Comparison of ENCODE assay signal across 8 cellular contexts in genomic region chr11:64744544-64745218, GRCh38. TPM values are rescaled to one million over a fixed set of nuclear protein-coding genes. Genes with fewer than 3 reads are reported as not detected.
DNase-seq lines count a peak whose midpoint lies in the region; ATAC-seq and TF ChIP-seq lines count a peak whose summit lies in the region.

No MANE protein-coding gene starts in this region.

- in situ Hi-C loops in KBM-7 (cut with MboI; ENCODE audit: low pct_unique_long_range_greater_than_20kb, low sequenced_read_pairs): no loop called here

- no peaks in the 10 kb centered on the region for H4K20me1 ChIP-seq in OCI-LY1 (ENCODE audit: insufficient read depth, low read length)

- peak overlapping the region; percentile 94 for H3K4me3 ChIP-seq in CD8-positive, alpha-beta memory T cell (ENCODE audit: low read length)
- H3K4me3 ChIP-seq in OCI-LY1 (ENCODE audit: low read depth, low read length, poor library complexity, severe bottlenecking): peak overlapping the region; percentile 60

- TF ChIP-seq CTCF in OCI-LY1 (IDR thresholded peaks at IDR 0.05; ENCODE audit: low read length) (no peak), neural crest cell (conservative IDR thresholded peaks at IDR 0.05) (no peak)

- H2AFZ ChIP-seq in OCI-LY1 (ENCODE audit: low read length): no peak overlapping the region

- H3K9me3 Mint-ChIP-seq in CD8-positive, alpha-beta memory T cell: no peaks in the 10 kb centered on the region
- no peaks in the 10 kb centered on the region for H3K9me3 Mint-ChIP-seq in neural crest cell

- H3K4me3 Mint-ChIP-seq in CD8-positive, alpha-beta memory T cell: peak overlapping the region; percentile 95 to 99 (median 97)
- H3K4me3 Mint-ChIP-seq in neural crest cell: peak overlapping the region; percentile 82

- no peak for ATAC-seq in GM19324 (IDR thresholded peaks at IDR 0.05; ENCODE audit: low FRiP score, unreplicated experiment)

- peak in 3 of 5 donors; percentile 37 to 68 (median 50) for DNase-seq in CD8-positive, alpha-beta memory T cell
- DNase-seq in effector CD8-positive, alpha-beta T cell (lab: John Stamatoyannopoulos, UW): peak; percentile 53
- DNase-seq in neural crest cell (ENCODE audit: low read depth, low spot score) (no peak), KBM-7 (no peak), NCI-H1694 treated with DMSO at 0.1 percent for 48 hours (lab: John Stamatoyannopoulos, UW) (no peak), NCI-H2081 (lab: John Stamatoyannopoulos, UW) (no peak)

- H3K36me3 ChIP-seq in CD8-positive, alpha-beta memory T cell (ENCODE audit: insufficient read depth, low read length): peaks cover 14% of the 10 kb centered on the region
- no peaks in the 10 kb centered on the region for H3K36me3 ChIP-seq in OCI-LY1 (ENCODE audit: insufficient read depth, low read length)

- peaks cover 31% of the 10 kb centered on the region for H3K4me1 ChIP-seq in CD8-positive, alpha-beta memory T cell (ENCODE audit: insufficient read depth, low read length)
- peaks cover 35% of the 10 kb centered on the region for H3K4me1 ChIP-seq in OCI-LY1 (ENCODE audit: insufficient read depth, low read length, severe bottlenecking)

- no peaks in the 10 kb centered on the region for H3K27me3 ChIP-seq in CD8-positive, alpha-beta memory T cell (ENCODE audit: insufficient read depth, low read length, poor library complexity, severe bottlenecking)
- H3K27me3 ChIP-seq in OCI-LY1 (ENCODE audit: insufficient read depth, low read length): no peaks in the 10 kb centered on the region; the same call in 1 of the 2 replicates

- CTCF ChIA-PET in CD8-positive, alpha-beta memory T cell (lab: Charles Lee): interaction anchor here (0.7 to 18.5 kb wide), 13 partner anchors 8 to 354 kb away, joined by 3 to 441 read pairs (median 3); partner anchors contain the start of genes CDC42BPG, NRXN2, PYGM and SF1

- H3K36me3 Mint-ChIP-seq in CD8-positive, alpha-beta memory T cell: peaks cover 6 to 33% (median 6%) of the 10 kb centered on the region in 3 donors
- H3K36me3 Mint-ChIP-seq in neural crest cell (ENCODE audit: low read depth): no peaks in the 10 kb centered on the region

- POLR2A ChIA-PET in CD8-positive, alpha-beta memory T cell (lab: Charles Lee): interaction anchor here (0.5 to 8.0 kb wide), 17 partner anchors 12 to 1876 kb away, joined by 3 to 220 read pairs (median 4); partner anchors contain the start of genes EHD1, MAP4K2, MEN1 and PPP2R5B

- peak overlapping the region; percentile 96 to 100 (median 99) for H3K27ac Mint-ChIP-seq in CD8-positive, alpha-beta memory T cell
- no peak overlapping the region for H3K27ac Mint-ChIP-seq in neural crest cell (ENCODE audit: unreplicated experiment)

- no peaks in the 10 kb centered on the region for H3F3A ChIP-seq in OCI-LY1 (ENCODE audit: insufficient read depth, low read length)

- H3K4me2 ChIP-seq in OCI-LY1 (ENCODE audit: low read length): peak overlapping the region; percentile 98

- H3K27ac ChIP-seq in CD8-positive, alpha-beta memory T cell (ENCODE audit: low read depth, low read length): peak overlapping the region; percentile 95
- H3K27ac ChIP-seq in OCI-LY1 (ENCODE audit: low read depth, low read length, poor library complexity, severe bottlenecking): peak overlapping the region; percentile 77

- peaks cover 0 to 7% of the 10 kb centered on the region in 2 donors for H3K27me3 Mint-ChIP-seq in CD8-positive, alpha-beta memory T cell
- H3K27me3 Mint-ChIP-seq in neural crest cell (ENCODE audit: low read depth): peaks cover 60% of the 10 kb centered on the region

- peak overlapping the region; percentile 78 for H3K9ac ChIP-seq in OCI-LY1 (ENCODE audit: low read length)

- no peaks in the 10 kb centered on the region for H3K9me3 ChIP-seq in CD8-positive, alpha-beta memory T cell (ENCODE audit: low read length)
- no peaks in the 10 kb centered on the region for H3K9me3 ChIP-seq in OCI-LY1 (ENCODE audit: low read length)

- H3K4me1 Mint-ChIP-seq in CD8-positive, alpha-beta memory T cell: peaks cover 31 to 58% (median 34%) of the 10 kb centered on the region in 3 donors
- H3K4me1 Mint-ChIP-seq in neural crest cell: peaks cover 16% of the 10 kb centered on the region

- no peaks in the 10 kb centered on the region for H3K79me2 ChIP-seq in OCI-LY1 (ENCODE audit: insufficient read depth, low read length)

- no peaks in the 10 kb centered on the region for H3K9me2 ChIP-seq in OCI-LY1 (ENCODE audit: low read depth, low read length)

RNA-seq across cellular contexts. Expression of gene RASGRP2, which starts 0.7 kb away (rescaled TPM):
- total RNA-seq in CD8-positive, alpha-beta memory T cell: 10 to 100 TPM; 30.2 to 33.5 TPM
- polyA plus RNA-seq in CD8-positive, alpha-beta memory T cell: 145 TPM
- total RNA-seq in neural crest cell: 0.93 and 1.5 TPM in 2 replicates

RNA-seq across cellular contexts. Expression of gene PYGM, which starts 15.1 kb away (rescaled TPM):
- total RNA-seq in CD8-positive, alpha-beta memory T cell: 1 to 10 TPM; 2.2 TPM
- polyA plus RNA-seq in CD8-positive, alpha-beta memory T cell: 0.15 TPM
- 1.2 TPM in 2 replicates for total RNA-seq in neural crest cell

RNA-seq across cellular contexts. Expression of gene NRXN2, which starts 21.7 kb away (rescaled TPM):
- total RNA-seq in CD8-positive, alpha-beta memory T cell: under 1 TPM; 0.55 to 0.75 TPM
- polyA plus RNA-seq in CD8-positive, alpha-beta memory T cell: not detected
- 8.5 and 10.0 TPM in 2 replicates for total RNA-seq in neural crest cell

RNA-seq across cellular contexts. Expression of gene SF1, which starts 33.7 kb away (rescaled TPM):
- 100 to 1,000 TPM; 403 to 423 TPM for total RNA-seq in CD8-positive, alpha-beta memory T cell
- polyA plus RNA-seq in CD8-positive, alpha-beta memory T cell: 176 TPM
- total RNA-seq in neural crest cell: 578 and 592 TPM in 2 replicates

RNA-seq across cellular contexts. Expression of gene MAP4K2, which starts 58.3 kb away (rescaled TPM):
- total RNA-seq in CD8-positive, alpha-beta memory T cell: 10 to 100 TPM; 54.8 to 55.3 TPM
- polyA plus RNA-seq in CD8-positive, alpha-beta memory T cell: 39.0 TPM
- total RNA-seq in neural crest cell: 13.1 and 14.6 TPM in 2 replicates

Comparison
In these comparisons a context has a peak if more than half of its experiments do, and no peak if none do; other contexts are left out.
1. DNase-seq: peak in CD8-positive, alpha-beta memory T cell (3 of 5) and effector CD8-positive, alpha-beta T cell (single experiment); none in neural crest cell (single experiment), KBM-7 (single experiment), NCI-H1694 treated with DMSO at 0.1 percent for 48 hours (single experiment) and NCI-H2081 (0 of 2).
2. RNA of gene RASGRP2, which starts 0.7 kb away (total RNA-seq): 30.2 to 33.5 TPM in CD8-positive, alpha-beta memory T cell; 0.93 to 1.5 TPM in neural crest cell; every median in the first group is over 10 times any median in the second.